Comparison of ENCODE assay signal across 22 cellular contexts in the genomic region with DNA sequence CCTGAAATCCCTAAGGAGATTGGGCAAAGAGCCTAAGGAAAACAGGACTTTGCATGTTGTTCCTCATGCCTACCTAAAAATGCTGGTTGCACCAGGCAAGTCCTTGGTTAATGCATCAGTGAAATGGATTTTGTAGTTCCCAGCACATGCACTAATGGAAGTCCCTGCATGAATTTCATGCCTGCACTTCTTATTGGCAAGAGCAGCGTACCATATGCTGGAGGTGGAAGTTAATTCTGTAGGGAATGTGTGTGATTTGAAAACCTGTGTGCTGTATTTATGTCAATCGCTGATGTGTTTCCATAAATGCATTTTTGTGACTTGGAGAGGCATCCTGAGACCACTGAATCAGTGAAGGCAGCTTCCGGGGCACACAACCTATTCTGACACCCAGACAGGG.
DNase-seq lines count a peak whose midpoint lies in the region; ATAC-seq and TF ChIP-seq lines count a peak whose summit lies in the region.
"Had no signal": no experiment of that assay in that cellular context is flagged by ENCODE, and none has a peak within 500 bp of the region (broad histone marks: within the 10 kb centered on the region; RNA-seq: fewer than 3 reads in every experiment).

No MANE protein-coding gene starts in this region.

- ATAC-seq in GM19467 (IDR thresholded peaks at IDR 0.05; ENCODE audit: unreplicated experiment) (no peak), PC-3 (no peak)
- ATAC-seq: Right ventricle myocardium inferior had no signal

- peaks cover 9% of the 10 kb centered on the region for H3K27me3 Mint-ChIP-seq in glutamatergic neuron (ENCODE audit: unreplicated experiment)
- no peaks in the 10 kb centered on the region for H3K27me3 Mint-ChIP-seq in neural crest cell (ENCODE audit: low read depth)

- peak overlapping the region; percentile 54 for H3K4me3 Mint-ChIP-seq in glutamatergic neuron (ENCODE audit: unreplicated experiment)
- no peak overlapping the region for H3K4me3 Mint-ChIP-seq in neural crest cell
- H3K4me3 Mint-ChIP-seq: CD4-positive, alpha-beta T cell had no signal

- peak; percentile 28 for DNase-seq in DMS 273 (lab: John Stamatoyannopoulos, UW; ENCODE audit: unreplicated experiment)
- DNase-seq in DMS 273 treated with DMSO at 0.1 percent for 48 hours (lab: John Stamatoyannopoulos, UW) = no peak
- no peak for DNase-seq in glutamatergic neuron
- DNase-seq in neural crest cell (ENCODE audit: low read depth, low spot score) = no peak
- no peak for DNase-seq in NCI-H187 treated with DMSO at 0.1 percent for 48 hours (lab: John Stamatoyannopoulos, UW)
- DNase-seq in NCI-H510A treated with DMSO at 0.1 percent for 48 hours (lab: John Stamatoyannopoulos, UW) = no peak
- no peak for DNase-seq in PC-3
- DNase-seq: ACHN; CD4-positive, alpha-beta T cell; DND-41; HCEC 1CT; IMR-90; NCI-H1092 treated with DMSO at 0.1 percent for 48 hours; NCI-H2029 treated with DMSO at 0.1 percent for 48 hours; NCI-H226; NCI-H524 treated with DMSO at 0.1 percent for 48 hours had no signal

- H3K79me2 ChIP-seq in PC-3 (ENCODE audit: low read length) = no peaks in the 10 kb centered on the region

- peaks cover 40% of the 10 kb centered on the region for H3K4me1 Mint-ChIP-seq in glutamatergic neuron (ENCODE audit: low read depth, unreplicated experiment)
- H3K4me1 Mint-ChIP-seq in neural crest cell = peaks cover 29% of the 10 kb centered on the region

- POLR2A ChIA-PET in PC-3 (lab: Charles Lee; ENCODE audit: unreplicated experiment) = no interaction called here

- H3K36me3 ChIP-seq in PC-3 (ENCODE audit: low read depth, low read length) = no peaks in the 10 kb centered on the region
- H3K36me3 ChIP-seq: BLaER1, SJSA1 had no signal

- TF ChIP-seq CTCF in glutamatergic neuron (IDR thresholded peaks at IDR 0.05; ENCODE audit: partially characterized antibody, unreplicated experiment) (no peak), neural crest cell (conservative IDR thresholded peaks at IDR 0.05) (no peak), PC-3 (conservative IDR thresholded peaks at IDR 0.05; ENCODE audit: low read depth, low read length) (no peak)

- H3K9me2 ChIP-seq in PC-3 (replicated peaks; ENCODE audit: low read length) = no peaks in the 10 kb centered on the region

- no peaks in the 10 kb centered on the region for H3K4me1 ChIP-seq in PC-3 (ENCODE audit: insufficient read depth, low read length)
- H3K4me1 ChIP-seq: BLaER1, SJSA1 had no signal

- CTCF ChIA-PET in PC-3 (lab: Charles Lee) = no interaction called here

- H3K9ac ChIP-seq in PC-3 (ENCODE audit: low read length) = no peak overlapping the region
- H3K9ac ChIP-seq: BLaER1, KMS-11 had no signal

- no peak overlapping the region for H3K4me2 ChIP-seq in PC-3 (ENCODE audit: low read length)
- H3K4me2 ChIP-seq: BLaER1, KMS-11 had no signal

- H3K27ac ChIP-seq in PC-3 (ENCODE audit: low read length) = no peak overlapping the region
- H3K27ac ChIP-seq: 22Rv1, BLaER1, KMS-11, SJSA1 had no signal

- H3K36me3 Mint-ChIP-seq in glutamatergic neuron (ENCODE audit: unreplicated experiment) (no peaks in the 10 kb centered on the region), neural crest cell (ENCODE audit: low read depth) (no peaks in the 10 kb centered on the region)

- BruUV-seq in PC-3 (replicated peaks; lab: Mats Ljungman, UMichigan) = no TSS peak

- H3K27ac Mint-ChIP-seq in glutamatergic neuron (ENCODE audit: unreplicated experiment) (peak overlapping the region; percentile 95), neural crest cell (ENCODE audit: unreplicated experiment) (peak overlapping the region; percentile 88)
- H3K27ac Mint-ChIP-seq: CD4-positive, alpha-beta T cell had no signal

- intact Hi-C loops in PC-3 (cut with micrococcal nuclease) = no loop called here

- H3K9me3 Mint-ChIP-seq in glutamatergic neuron (ENCODE audit: unreplicated experiment) = peaks cover 15% of the 10 kb centered on the region
- no peaks in the 10 kb centered on the region for H3K9me3 Mint-ChIP-seq in neural crest cell
- H3K9me3 Mint-ChIP-seq: CD4-positive, alpha-beta T cell had no signal

- H3K4me3 ChIP-seq in PC-3 (ENCODE audit: low read length) = no peak overlapping the region
- H3K4me3 ChIP-seq: BLaER1, SJSA1 had no signal

- H2AFZ ChIP-seq in PC-3 (ENCODE audit: low read length) = no peak overlapping the region

- H4K20me1 ChIP-seq in PC-3 (ENCODE audit: low read length) = no peaks in the 10 kb centered on the region
- H4K20me1 ChIP-seq: BLaER1 had no signal

- H3K9me3 ChIP-seq in PC-3 (ENCODE audit: low read length) = peaks cover 14% of the 10 kb centered on the region; the same call in 1 of the 2 replicates
- H3K9me3 ChIP-seq: BLaER1, SJSA1 had no signal

- no peaks in the 10 kb centered on the region for H3K27me3 ChIP-seq in PC-3 (ENCODE audit: low read length)
- H3K27me3 ChIP-seq: BLaER1, SJSA1 had no signal

- H3F3A ChIP-seq in PC-3 (ENCODE audit: low read length, unreplicated experiment) = no peaks in the 10 kb centered on the region
